In genomic region chrX:139892512-139892911, GRCh38 we compare ENCODE assay signal across 10 cellular contexts. TPM values are rescaled to one million over a fixed set of nuclear protein-coding genes. Genes with fewer than 3 reads are reported as not detected.
DNase-seq lines count a peak whose midpoint lies in the region; ATAC-seq and TF ChIP-seq lines count a peak whose summit lies in the region.
"Had no signal": no experiment of that assay in that cellular context is flagged by ENCODE, and none has a peak within 500 bp of the region (broad histone marks: within the 10 kb centered on the region; RNA-seq: fewer than 3 reads in every experiment).

No MANE protein-coding gene starts in this region.

- H3K9me3 Mint-ChIP-seq in activated T-cell treated with anti-CD3 and anti-CD28 coated beads, Interleukin-2, amount 50 U/mL, for 72 hours = no peaks in the 10 kb centered on the region
- no peaks in the 10 kb centered on the region for H3K9me3 Mint-ChIP-seq in HFFc6
- peaks cover 0 to 4% of the 10 kb centered on the region in 2 donors for H3K9me3 Mint-ChIP-seq in stimulated activated naive B cell treated with anti-CD40 and anti-IgM and Interleukin-4, amounts not matched to agents 10 μg/mL and 1 μg/mL and 100 μg/mL, for 72 hours

- no peaks in the 10 kb centered on the region for H3K27me3 Mint-ChIP-seq in activated T-cell treated with anti-CD3 and anti-CD28 coated beads, Interleukin-2, amount 50 U/mL, for 72 hours (ENCODE audit: low read depth)
- no peaks in the 10 kb centered on the region for H3K27me3 Mint-ChIP-seq in HFFc6 (ENCODE audit: insufficient read depth)
- H3K27me3 Mint-ChIP-seq in stimulated activated naive B cell treated with anti-CD40 and anti-IgM and Interleukin-4, amounts not matched to agents 10 μg/mL and 1 μg/mL and 100 μg/mL, for 72 hours = no peaks in the 10 kb centered on the region

- peaks cover 0 to 1% of the 10 kb centered on the region in 2 donors for H3K36me3 Mint-ChIP-seq in activated T-cell treated with anti-CD3 and anti-CD28 coated beads, Interleukin-2, amount 50 U/mL, for 72 hours (ENCODE audit: insufficient read depth in 2 of 2)
- no peaks in the 10 kb centered on the region; the same call in 1 of the 2 replicates for H3K36me3 Mint-ChIP-seq in HFFc6 (ENCODE audit: low read depth)
- H3K36me3 Mint-ChIP-seq in stimulated activated naive B cell treated with anti-CD40 and anti-IgM and Interleukin-4, amounts not matched to agents 10 μg/mL and 1 μg/mL and 100 μg/mL, for 72 hours = peaks cover 2 to 4% of the 10 kb centered on the region in 2 donors

- TF ChIP-seq CTCF in HFFc6 (IDR thresholded peaks at IDR 0.05) = no peak

- H3K4me3 Mint-ChIP-seq in activated T-cell treated with anti-CD3 and anti-CD28 coated beads, Interleukin-2, amount 50 U/mL, for 72 hours = peak overlapping the region in 1 of 2 donors; percentile 7
- no peak overlapping the region for H3K4me3 Mint-ChIP-seq in HFFc6
- H3K4me3 Mint-ChIP-seq in stimulated activated naive B cell treated with anti-CD40 and anti-IgM and Interleukin-4, amounts not matched to agents 10 μg/mL and 1 μg/mL and 100 μg/mL, for 72 hours = no peak overlapping the region

- no peak for DNase-seq in activated T-cell treated with anti-CD3 and anti-CD28 coated beads, Interleukin-2, amount 50 U/mL, for 72 hours
- no peak for DNase-seq in activated T-cell treated with anti-CD3 and anti-CD28 coated beads, Interleukin-2, amount 50 U/mL, for 48 hours
- DNase-seq in HFFc6 (no peak), left ventricle myocardium superior (no peak), RPMI8226 (no peak), 8988T (no peak)
- DNase-seq in stimulated activated naive B cell treated with anti-CD40 and anti-IgM and Interleukin-4, amounts not matched to agents 10 μg/mL and 1 μg/mL and 100 μg/mL, for 72 hours = no peak
- DNase-seq: cortex of kidney, right cardiac atrium had no signal

- no peak overlapping the region for H3K27ac Mint-ChIP-seq in activated T-cell treated with anti-CD3 and anti-CD28 coated beads, Interleukin-2, amount 50 U/mL, for 72 hours
- H3K27ac Mint-ChIP-seq in HFFc6 = peak overlapping the region; percentile 78
- peak overlapping the region; percentile 78 for H3K27ac Mint-ChIP-seq in stimulated activated naive B cell treated with anti-CD40 and anti-IgM and Interleukin-4, amounts not matched to agents 10 μg/mL and 1 μg/mL and 100 μg/mL, for 72 hours

- ATAC-seq in activated T-cell treated with anti-CD3 and anti-CD28 coated beads, Interleukin-2, amount 50 U/mL, for 72 hours (replicated peaks in 1 of 2) = peak; percentile 63 to 81
- ATAC-seq in HG03378 (IDR thresholded peaks at IDR 0.05; ENCODE audit: unreplicated experiment) = peak; percentile 73
- ATAC-seq in stimulated activated naive B cell treated with anti-CD40 and anti-IgM and Interleukin-4, amounts not matched to agents 10 μg/mL and 1 μg/mL and 100 μg/mL, for 72 hours (replicated peaks) = peak; percentile 69 to 81
- no peak for ATAC-seq in left ventricle myocardium superior
- ATAC-seq: right cardiac atrium had no signal

- H3K4me1 Mint-ChIP-seq in activated T-cell treated with anti-CD3 and anti-CD28 coated beads, Interleukin-2, amount 50 U/mL, for 72 hours (ENCODE audit: low read depth) = peaks cover 21% of the 10 kb centered on the region
- peaks cover 51% of the 10 kb centered on the region for H3K4me1 Mint-ChIP-seq in HFFc6 (ENCODE audit: low read depth)
- H3K4me1 Mint-ChIP-seq in stimulated activated naive B cell treated with anti-CD40 and anti-IgM and Interleukin-4, amounts not matched to agents 10 μg/mL and 1 μg/mL and 100 μg/mL, for 72 hours = peaks cover 16 to 31% of the 10 kb centered on the region in 2 donors

- intact Hi-C loops in left ventricle myocardium superior (cut with micrococcal nuclease) = no loop called here

RNA-seq across cellular contexts. Expression of gene ATP11C, which starts 40.3 kb away (rescaled TPM):
- 10 to 100 TPM; 15.6 to 19.1 TPM for total RNA-seq in activated T-cell treated with anti-CD3 and anti-CD28 coated beads, Interleukin-2, amount 50 U/mL, for 72 hours
- total RNA-seq in HFFc6 (2021; fragmentation: NEBNext Ultra II Directional; extraction: Animal tissue kit (Norgen Biotek cat#: 25700)) = 10 to 100 TPM; 25.1 to 38.6 (median 35.7) TPM
- 3.2 TPM for total RNA-seq in left ventricle myocardium superior
